In the genomic region with DNA sequence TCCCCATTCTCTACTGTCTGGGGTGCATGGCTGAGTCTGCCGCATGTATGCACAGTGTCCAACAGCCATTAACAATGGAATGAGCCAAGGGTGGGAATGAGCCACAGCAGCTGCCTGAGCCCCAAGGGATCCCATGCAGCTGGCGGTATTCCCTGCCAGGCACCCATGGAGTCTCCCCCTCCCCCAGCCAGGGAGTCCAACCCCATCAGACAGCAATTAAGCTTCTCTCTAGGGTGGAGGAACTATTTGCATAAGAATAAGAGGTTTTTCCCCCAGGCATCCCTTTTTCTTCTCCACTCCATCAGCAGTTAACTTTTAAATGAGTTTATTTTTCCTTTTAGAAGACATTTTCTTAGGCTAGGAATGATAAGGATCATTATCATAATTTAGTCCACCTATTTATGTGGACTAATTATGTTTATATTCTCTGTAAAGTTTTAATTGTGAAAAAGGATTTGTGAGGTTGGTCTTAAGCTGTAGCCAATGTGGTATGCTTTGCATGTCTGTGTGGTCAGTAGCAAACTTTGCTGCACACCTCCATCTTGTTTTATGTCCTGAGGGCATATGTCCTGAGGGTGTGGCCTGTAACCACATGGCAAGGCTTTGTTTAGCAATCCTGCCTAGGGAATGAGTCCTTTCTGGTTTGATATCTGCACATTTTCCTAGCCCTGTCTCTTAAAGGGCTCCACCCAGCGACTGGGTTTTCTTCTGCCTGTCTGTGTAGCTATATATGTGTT, we compare ENCODE assay signal across 16 cellular contexts.
"Had no signal": no experiment of that assay in that cellular context is flagged by ENCODE, and none has a peak within 500 bp of the region (broad histone marks: within the 10 kb centered on the region; RNA-seq: fewer than 3 reads in every experiment).

No MANE protein-coding gene starts in this region.

- H3K4me3 ChIP-seq: gastroesophageal sphincter, lung, thyroid gland, uterus had no signal

- H3K4me1 ChIP-seq: thyroid gland, uterus had no signal

- ATAC-seq: gastroesophageal sphincter; naive thymus-derived CD4-positive, alpha-beta T cell; stimulated activated naive CD8-positive, alpha-beta T cell treated with anti-CD3 and anti-CD28 coated beads, Interleukin-15, amount 100 ng/mL, for 72 hours had no signal

- DNase-seq: activated CD4-positive, alpha-beta T cell treated with anti-CD3 and anti-CD28 coated beads, Interleukin-2, amount 10 ng/mL, durations not matched to agents 7 days and 5 days; activated CD4-positive, CD25-positive, alpha-beta regulatory T cell; activated naive CD4-positive, alpha-beta T cell treated with anti-CD3 and anti-CD28 coated beads, Interleukin-2, amount 10 ng/mL, durations not matched to agents 7 days and 5 days; activated T-cell treated with anti-CD3 and anti-CD28 coated beads for 4 hours; central memory CD4-positive, alpha-beta T cell; naive thymus-derived CD4-positive, alpha-beta T cell; posterior cingulate gyrus; stimulated activated CD4-positive, alpha-beta T cell treated with anti-CD3 and anti-CD28 coated beads, Interleukin-15, amount 100 ng/mL, for 24 hours; stimulated activated CD4-positive, alpha-beta T cell treated with anti-CD3 and anti-CD28 coated beads, Interleukin-4, amount 100 ng/mL, for 24 hours; stimulated activated naive CD8-positive, alpha-beta T cell treated with anti-CD3 and anti-CD28 coated beads, Interleukin-15, amount 100 ng/mL, for 72 hours; thyroid gland; uterus had no signal

- H3K27ac Mint-ChIP-seq: activated CD4-positive, alpha-beta T cell treated with anti-CD3 and anti-CD28 coated beads, Interleukin-2, amount 10 ng/mL, durations not matched to agents 7 days and 5 days; activated naive CD4-positive, alpha-beta T cell treated with anti-CD3 and anti-CD28 coated beads, Interleukin-2, amount 10 ng/mL, durations not matched to agents 7 days and 5 days; activated T-helper 2 cell treated with anti-CD3 and anti-CD28 coated beads, Interferon-gamma antibody, Interleukin-2, Interleukin-4, amounts not matched to agents 10 μg/mL and 5 μg/mL and 100 μg/mL, durations not matched to agents 14 hours and 24 hours and 36 hours; dendritic cell treated with granulocyte-macrophage colony-stimulating factor and Interleukin-4, amounts not matched to agents 40 ng/mL and 50 ng/mL, for 4 days; naive thymus-derived CD4-positive, alpha-beta T cell; stimulated activated naive CD8-positive, alpha-beta T cell treated with anti-CD3 and anti-CD28 coated beads, Interleukin-15, amount 100 ng/mL, for 72 hours had no signal

- H3K27ac ChIP-seq: gastroesophageal sphincter, thyroid gland, uterus had no signal

- H3K9me3 ChIP-seq: thyroid gland had no signal

- H3K36me3 ChIP-seq: gastroesophageal sphincter, thyroid gland, uterus had no signal

- H3K4me3 Mint-ChIP-seq: activated CD4-positive, alpha-beta T cell treated with anti-CD3 and anti-CD28 coated beads, Interleukin-2, amount 10 ng/mL, durations not matched to agents 7 days and 5 days; activated naive CD4-positive, alpha-beta T cell treated with anti-CD3 and anti-CD28 coated beads, Interleukin-2, amount 10 ng/mL, durations not matched to agents 7 days and 5 days; dendritic cell treated with granulocyte-macrophage colony-stimulating factor and Interleukin-4, amounts not matched to agents 40 ng/mL and 50 ng/mL, for 4 days; naive thymus-derived CD4-positive, alpha-beta T cell; stimulated activated naive CD8-positive, alpha-beta T cell treated with anti-CD3 and anti-CD28 coated beads, Interleukin-15, amount 100 ng/mL, for 72 hours had no signal
